In genomic region chr14:93716410-93717221, GRCh38 we compare ENCODE assay signal across 17 cellular contexts.
"Had no signal": no experiment of that assay in that cellular context is flagged by ENCODE, and none has a peak within 500 bp of the region (broad histone marks: within the 10 kb centered on the region; RNA-seq: fewer than 3 reads in every experiment).

No MANE protein-coding gene starts in this region.

- H3K9me3 ChIP-seq: heart left ventricle, pancreas, transverse colon had no signal

- H3K27ac ChIP-seq: cardiac muscle cell, heart left ventricle, pancreas, transverse colon, WERI-Rb-1 had no signal

- H3K4me1 ChIP-seq: heart left ventricle, pancreas, transverse colon had no signal

- ATAC-seq: activated T-cell treated with anti-CD3 and anti-CD28 coated beads, Interleukin-2, amount 50 U/mL, for 4 hours; left cardiac atrium; pancreas; stimulated activated effector memory CD8-positive, alpha-beta T cell treated with anti-CD3 and anti-CD28 coated beads, Interleukin-12 subunit alpha, Interleukin-12 subunit beta, amount 100 ng/mL, for 72 hours; T-helper 17 cell had no signal

- H3K36me3 ChIP-seq: cardiac muscle cell, heart left ventricle, pancreas, transverse colon, WERI-Rb-1 had no signal

- H3K27me3 ChIP-seq: cardiac muscle cell, pancreas, transverse colon had no signal

- H3K4me3 ChIP-seq: cardiac muscle cell, heart left ventricle, lung, pancreas, transverse colon had no signal

- DNase-seq: activated CD4-positive, alpha-beta T cell treated with anti-CD3 and anti-CD28 coated beads, Interleukin-2, amount 50 U/mL, for 48 hours; activated effector memory CD4-positive, alpha-beta T cell treated with Interleukin-2 at 50 U/mL for 16 hours; activated naive CD4-positive, alpha-beta T cell treated with anti-CD3 and anti-CD28 coated beads, Interleukin-2, amount 50 U/mL, for 16 hours; activated T-cell treated with anti-CD3 and anti-CD28 coated beads, Interleukin-2, amount 50 U/mL, for 4 hours; cortex of kidney; effector memory CD4-positive, alpha-beta T cell; immature natural killer cell; left cardiac atrium; midbrain; T-helper 17 cell; transverse colon; WERI-Rb-1 had no signal
